Comparison of ENCODE assay signal across 15 cellular contexts in the genomic region with DNA sequence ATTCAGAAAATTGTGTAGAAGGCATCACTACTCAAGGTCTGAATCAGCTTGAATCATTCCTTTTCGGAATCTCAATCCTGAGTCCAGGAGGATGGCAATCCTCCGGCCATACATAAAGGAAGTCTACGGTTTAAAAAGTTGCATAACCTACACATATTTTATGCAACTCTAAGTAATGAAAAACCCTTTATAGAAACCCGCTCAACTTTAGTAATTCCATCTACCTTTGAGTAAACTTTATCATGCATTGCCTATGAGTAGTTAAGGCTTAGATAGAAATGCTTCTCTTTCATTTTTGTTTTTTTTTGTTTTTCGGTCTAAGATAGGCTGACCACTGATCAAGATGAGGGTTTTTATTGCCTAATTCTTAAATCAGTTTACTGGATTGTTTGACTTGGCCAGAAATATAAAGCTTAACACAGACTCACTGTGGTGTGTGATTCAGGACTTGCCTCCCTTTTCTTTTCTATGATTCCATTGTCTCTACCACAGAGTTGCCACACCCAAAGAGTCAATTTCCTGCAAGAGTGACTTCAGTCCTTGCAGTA.
A peak's percentile ranks its signal among the peaks of the same experiment; 100 is the strongest.
DNase-seq lines count a peak whose midpoint lies in the region; ATAC-seq, FAIRE-seq and TF ChIP-seq lines count a peak whose summit lies in the region.
"Had no signal": no experiment of that assay in that cellular context is flagged by ENCODE, and none has a peak within 500 bp of the region (broad histone marks: within the 10 kb centered on the region; RNA-seq: fewer than 3 reads in every experiment).

No MANE protein-coding gene starts in this region.

- H3K27me3 ChIP-seq in HCT116 (ENCODE audit: insufficient read depth, low read length) = no peaks in the 10 kb centered on the region
- no peaks in the 10 kb centered on the region for H3K27me3 ChIP-seq in keratinocyte (ENCODE audit: control insufficient read depth, extremely low read depth, insufficient read depth, low read length)

- CTCF ChIA-PET in HCT116 (lab: Charles Lee) = no interaction called here

- dilution Hi-C loops in keratinocyte (cut with MboI; ENCODE audit: extremely low pct_ligation_motif_present, low sequenced_read_pairs) = no loop called here

- TF ChIP-seq POLR2A in HCT116 (IDR thresholded peaks at IDR 0.05; ENCODE audit: borderline replicate concordance, extremely low read depth, insufficient read depth, insufficient read length) = no peak

- H3K36me3 ChIP-seq in HCT116 (ENCODE audit: control insufficient read depth in 1 of 2, insufficient read depth in 2 of 2, low read length in 2 of 2) = no peaks in the 10 kb centered on the region
- H3K36me3 ChIP-seq in keratinocyte (ENCODE audit: control insufficient read depth in 2 of 2, extremely low read depth in 1 of 2, insufficient read depth in 2 of 2, low read length in 2 of 2) = no peaks in the 10 kb centered on the region
- H3K36me3 ChIP-seq: HAP-1 had no signal

- DNase-seq in A172 (ENCODE audit: low spot score) (peak; percentile 84), HCT116 (ENCODE audit: low read depth, low spot score) (peak; percentile 52), amniotic epithelial cell (ENCODE audit: low read depth) (peak; percentile 82), keratinocyte (ENCODE audit: low read depth, low spot score) (peak; percentile 48)
- no peak for DNase-seq in stimulated activated CD4-positive, alpha-beta T cell treated with anti-CD3 and anti-CD28 coated beads, Interleukin-12 subunit alpha, Interleukin-12 subunit beta, amount 100 ng/mL, for 4 hours
- DNase-seq: cortex of kidney; NCI-H2227 treated with DMSO at 0.1 percent for 48 hours; stimulated activated naive CD8-positive, alpha-beta T cell treated with anti-CD3 and anti-CD28 coated beads, Interleukin-15, amount 100 ng/mL, for 72 hours; T-helper 2 cell had no signal

- peak; percentile 78 for FAIRE-seq in keratinocyte (lab: Jason Lieb, UNC)
- FAIRE-seq: GM18507 had no signal

- TF ChIP-seq CTCF in HCT116 (IDR thresholded peaks at IDR 0.05 in 2 of 3, conservative IDR thresholded peaks at IDR 0.05 in 1 of 3; ENCODE audit: borderline replicate concordance in 1 of 3, insufficient read depth in 1 of 3, low read depth in 2 of 3, low read length in 2 of 3) (no peak), keratinocyte (optimal IDR thresholded peaks at IDR 0.05 in 1 of 3, IDR thresholded peaks at IDR 0.05 in 1 of 3, conservative IDR thresholded peaks at IDR 0.05 in 1 of 3; ENCODE audit: extremely low read depth in 1 of 3, insufficient read depth in 2 of 3, low read length in 3 of 3) (no peak)

- no peak overlapping the region for H3K4me3 ChIP-seq in HCT116 (replicated peaks in 1 of 2; ENCODE audit: low read depth in 1 of 2, low read length in 2 of 2)
- H3K4me3 ChIP-seq in keratinocyte (ENCODE audit: control insufficient read depth in 2 of 3, extremely low read depth in 1 of 3, insufficient read depth in 2 of 3, low read depth in 1 of 3, low read length in 3 of 3) = no peak overlapping the region
- H3K4me3 ChIP-seq: HAP-1 had no signal

- no peaks in the 10 kb centered on the region for H3K9me1 ChIP-seq in keratinocyte (ENCODE audit: control insufficient read depth, extremely low read depth, insufficient read depth, low read length)

- ATAC-seq in HCT116 (peak; percentile 67), GM19023 (IDR thresholded peaks at IDR 0.05; ENCODE audit: unreplicated experiment) (no peak), GM19351 (IDR thresholded peaks at IDR 0.05; ENCODE audit: unreplicated experiment) (no peak), GM19328 (IDR thresholded peaks at IDR 0.05; ENCODE audit: unreplicated experiment) (no peak)
- ATAC-seq: stimulated activated naive CD8-positive, alpha-beta T cell treated with anti-CD3 and anti-CD28 coated beads, Interleukin-15, amount 100 ng/mL, for 72 hours had no signal

- RAD21 ChIA-PET in HCT116 (lab: Charles Lee; ENCODE audit: low non-redundant PET in 1 of 2, low total read pairs in 2 of 2, uncharacterized antibody in 2 of 2, unreplicated experiment in 2 of 2) = no interaction called here

- no TSS peak for BruUV-seq in HCT116 (replicated peaks; lab: Mats Ljungman, UMichigan)

- POLR2A ChIA-PET in HCT116 (lab: Charles Lee) = no interaction called here

- H3K79me2 ChIP-seq in HCT116 (ENCODE audit: insufficient read depth, low read length) = no peaks in the 10 kb centered on the region
- H3K79me2 ChIP-seq in keratinocyte (ENCODE audit: control insufficient read depth, insufficient read depth, low read length) = no peaks in the 10 kb centered on the region

- H4K20me1 ChIP-seq in HCT116 (ENCODE audit: insufficient read depth) (no peaks in the 10 kb centered on the region), keratinocyte (ENCODE audit: control insufficient read depth, extremely low read depth, insufficient read depth, low read length) (no peaks in the 10 kb centered on the region)

- peaks cover 2 to 11% of the 10 kb centered on the region in 2 experiments; a peak in 2 of 4 replicates for H3K4me1 ChIP-seq in HCT116 (ENCODE audit: control insufficient read depth in 1 of 2, insufficient read depth in 2 of 2, low read length in 2 of 2)
- peaks cover 31% of the 10 kb centered on the region for H3K4me1 ChIP-seq in keratinocyte (ENCODE audit: control insufficient read depth, extremely low read depth, insufficient read depth, low read length)

- no peaks in the 10 kb centered on the region for H3K9me2 ChIP-seq in HCT116 (ENCODE audit: insufficient read depth)

- H3K9me3 ChIP-seq in HCT116 (ENCODE audit: control insufficient read depth in 1 of 2, insufficient read depth in 1 of 2, low read depth in 1 of 2, low read length in 2 of 2) = no peaks in the 10 kb centered on the region
- H3K9me3 ChIP-seq in keratinocyte (ENCODE audit: control insufficient read depth, low read depth, low read length) = no peaks in the 10 kb centered on the region
- H3K9me3 ChIP-seq: HAP-1 had no signal

- H3K27ac ChIP-seq in HCT116 (ENCODE audit: low read depth, low read length) (no peak overlapping the region), keratinocyte (ENCODE audit: control insufficient read depth, insufficient read depth, low read length) (peak overlapping the region; percentile 73)
- H3K27ac ChIP-seq: HL-60 had no signal

- intact Hi-C loops in HCT116 (cut with micrococcal nuclease) = no loop called here

- H3K4me2 ChIP-seq in HCT116 (ENCODE audit: low read length) (peak overlapping the region; percentile 33), keratinocyte (ENCODE audit: control insufficient read depth, extremely low read depth, insufficient read depth, low read depth, low read length) (peak overlapping the region; percentile 61)

- H3K9ac ChIP-seq in HCT116 (ENCODE audit: low read length) = no peak overlapping the region
- H3K9ac ChIP-seq in keratinocyte (ENCODE audit: control insufficient read depth, extremely low read depth, insufficient read depth, low read length) = peak overlapping the region; percentile 46

- peak overlapping the region; percentile 7 for H2AFZ ChIP-seq in HCT116 (ENCODE audit: low read depth, low read length, poor library complexity, severe bottlenecking)
- H2AFZ ChIP-seq in keratinocyte (ENCODE audit: control insufficient read depth, low read length) = peak overlapping the region; percentile 41

- no peak for TF ChIP-seq RAD21 in HCT116 (IDR thresholded peaks at IDR 0.05; ENCODE audit: low read depth)

TF ChIP-seq in HCT116, 20 proteins besides CTCF, POLR2A, EP300 and RAD21 (continues in another document):
- TF ChIP-seq POLR2AphosphoS5 (IDR thresholded peaks at IDR 0.05; ENCODE audit: low read depth, low read length) (peak; percentile 24; the same call in 1 of the 2 replicates), REST (IDR thresholded peaks at IDR 0.05; ENCODE audit: low read depth) (no peak), SRF (IDR thresholded peaks at IDR 0.05; ENCODE audit: low read depth) (0 out of 2 replicates have a peak, but pooled peaks have one; percentile 12), CBX3 (IDR thresholded peaks at IDR 0.05; ENCODE audit: low read depth) (peak; percentile 36; the same call in 1 of the 2 replicates), EGR1 (IDR thresholded peaks at IDR 0.05; ENCODE audit: low read depth) (no peak), SP1 (IDR thresholded peaks at IDR 0.05; ENCODE audit: low read depth) (peak; percentile 70), FOSL1 (IDR thresholded peaks at IDR 0.05; ENCODE audit: low read depth) (peak; percentile 19; the same call in 1 of the 2 replicates), CEBPB (IDR thresholded peaks at IDR 0.05; ENCODE audit: low read depth) (peak; percentile 79), JUND (IDR thresholded peaks at IDR 0.05) (peak; percentile 49)
- TF ChIP-seq, protein P1, sequence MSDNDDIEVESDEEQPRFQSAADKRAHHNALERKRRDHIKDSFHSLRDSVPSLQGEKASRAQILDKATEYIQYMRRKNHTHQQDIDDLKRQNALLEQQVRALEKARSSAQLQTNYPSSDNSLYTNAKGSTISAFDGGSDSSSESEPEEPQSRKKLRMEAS (IDR thresholded peaks at IDR 0.05) = no peak
- TF ChIP-seq, protein P2, sequence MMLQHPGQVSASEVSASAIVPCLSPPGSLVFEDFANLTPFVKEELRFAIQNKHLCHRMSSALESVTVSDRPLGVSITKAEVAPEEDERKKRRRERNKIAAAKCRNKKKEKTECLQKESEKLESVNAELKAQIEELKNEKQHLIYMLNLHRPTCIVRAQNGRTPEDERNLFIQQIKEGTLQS (IDR thresholded peaks at IDR 0.05) = no peak
